Comparison of ENCODE assay signal across 1 cellular context in genomic region chr7:47083476-47084250, GRCh38.
TF ChIP-seq lines count a peak whose summit lies in the region.

No MANE protein-coding gene starts in this region.

TF ChIP-seq in IMR-90, 13 proteins besides CTCF, POLR2A, EP300 and RAD21:
- TF ChIP-seq NFE2L2 (IDR thresholded peaks at IDR 0.05; ENCODE audit: low read depth, low read length) (no peak), RCOR1 (IDR thresholded peaks at IDR 0.05; ENCODE audit: insufficient replicate concordance, low read length) (no peak), CHD1 (IDR thresholded peaks at IDR 0.05; ENCODE audit: low read depth, low read length) (no peak), RFX5 (IDR thresholded peaks at IDR 0.05; ENCODE audit: low read depth, low read length) (no peak), BHLHE40 (IDR thresholded peaks at IDR 0.05; ENCODE audit: low read depth, low read length) (no peak), MAFK (IDR thresholded peaks at IDR 0.05; ENCODE audit: low read depth, low read length) (no peak), MAZ (IDR thresholded peaks at IDR 0.05; ENCODE audit: borderline replicate concordance, low read depth, low read length) (no peak), USF2 (IDR thresholded peaks at IDR 0.05; ENCODE audit: low read depth, low read length) (no peak), SMC3 (IDR thresholded peaks at IDR 0.05; ENCODE audit: low read depth, low read length) (no peak), CEBPB (IDR thresholded peaks at IDR 0.05; ENCODE audit: low read depth, low read length) (no peak), MXI1 (IDR thresholded peaks at IDR 0.05; ENCODE audit: borderline replicate concordance, low read depth, low read length) (no peak)
